In the genomic region with DNA sequence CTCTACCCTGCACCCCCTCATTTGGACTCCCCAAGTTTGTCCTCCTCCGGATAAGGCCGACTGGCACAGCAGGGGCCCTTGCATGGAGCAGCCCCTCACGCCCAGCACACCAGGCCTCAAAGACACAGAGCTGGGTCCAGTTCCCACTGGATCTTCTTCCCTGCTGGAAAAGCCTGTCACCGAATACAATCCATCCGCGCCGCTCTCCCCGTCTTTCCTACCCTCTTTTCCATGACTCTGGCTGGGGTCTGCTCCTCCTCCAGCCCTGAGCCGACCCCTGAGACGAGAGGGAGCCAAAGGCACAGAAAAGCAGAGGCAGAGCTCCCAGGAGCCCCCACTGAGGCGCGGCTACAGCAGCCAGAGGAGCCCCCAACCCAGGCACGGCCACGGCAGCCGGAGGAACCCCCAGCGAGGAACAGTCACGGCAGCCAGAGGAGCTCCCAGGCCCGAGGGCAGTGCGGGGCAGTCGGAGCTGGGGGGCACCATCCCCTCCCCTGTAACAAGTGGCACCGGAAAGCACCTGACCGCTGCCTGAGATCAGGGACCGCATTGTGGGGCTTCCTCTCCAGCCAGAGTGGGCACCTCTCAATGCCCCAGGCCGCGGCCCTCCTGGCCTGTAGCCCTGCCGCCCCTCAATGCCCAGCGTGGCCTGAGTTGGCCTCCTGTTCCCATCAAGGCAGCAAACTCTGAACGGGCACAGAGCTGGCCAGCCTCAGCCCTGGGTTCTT, we compare ENCODE assay signal across 1 cellular context.
A peak's percentile ranks its signal among the peaks of the same experiment; 100 is the strongest.
TF ChIP-seq lines count a peak whose summit lies in the region.

No MANE protein-coding gene starts in this region.

TF ChIP-seq in K562, 482 proteins besides CTCF, POLR2A, EP300 and RAD21:
- TF ChIP-seq TGIF2 (CRISPR knock-in tag; IDR thresholded peaks at IDR 0.05) (no peak), POLR2G (IDR thresholded peaks at IDR 0.05; ENCODE audit: low read depth, low read length) (peak; percentile 47; the same call in 1 of the 2 replicates)
